Comparison of ENCODE assay signal across 23 cellular contexts in the genomic region with DNA sequence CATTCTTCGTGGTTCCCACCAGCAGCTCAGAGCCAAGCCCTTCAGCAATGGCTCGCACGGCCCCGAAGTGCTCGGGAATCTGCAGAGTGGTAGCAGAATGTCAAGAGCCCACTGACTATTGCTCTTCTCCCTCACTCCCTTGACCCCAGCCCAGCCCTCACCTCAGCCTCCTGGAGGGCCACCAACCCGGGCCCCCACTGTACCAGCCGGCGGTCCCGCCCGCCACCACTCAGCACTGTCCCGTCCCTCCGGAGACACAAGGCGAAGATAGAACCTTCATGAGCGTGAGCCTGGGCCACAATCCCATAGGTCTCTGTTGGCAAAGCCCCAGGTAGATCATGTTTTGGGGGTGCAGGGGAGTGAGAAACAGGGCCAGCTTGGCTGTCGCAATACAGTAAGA. TPM values are rescaled to one million over a fixed set of nuclear protein-coding genes. Genes with fewer than 3 reads are reported as not detected.
DNase-seq lines count a peak whose midpoint lies in the region; ATAC-seq, FAIRE-seq and TF ChIP-seq lines count a peak whose summit lies in the region.
"Had no signal": no experiment of that assay in that cellular context is flagged by ENCODE, and none has a peak within 500 bp of the region (broad histone marks: within the 10 kb centered on the region; RNA-seq: fewer than 3 reads in every experiment).

No MANE protein-coding gene starts in this region.

- H3K4me1 Mint-ChIP-seq in Caco-2 (ENCODE audit: low read depth, unreplicated experiment) (peaks cover 53% of the 10 kb centered on the region), neural progenitor cell (peaks cover 45% of the 10 kb centered on the region)

- CTCF ChIA-PET in Caco-2 (lab: Charles Lee), result no interaction called here
- CTCF ChIA-PET in RWPE1 (lab: Yijun Ruan, JAX), result no interaction called here

- DNase-seq in Right ventricle myocardium superior (peak; percentile 26), heart right ventricle (no peak), Caco-2 (no peak), RWPE1 (ENCODE audit: low spot score) (no peak), neural progenitor cell (ENCODE audit: low spot score) (no peak), pancreas (no peak), SHP77 treated with DMSO at 0.1 percent for 48 hours (lab: John Stamatoyannopoulos, UW) (no peak)
- DNase-seq: ACHN; AML-193; Calu3; CD4-positive, alpha-beta memory T cell; DMS53; DND-41; EL; GOT3; H7; HFFc6 had no signal

- peaks cover 0 to 74% (median 8%) of the 10 kb centered on the region in 9 donors for H3K36me3 ChIP-seq in heart right ventricle
- 0 out of 2 replicates have a peak, but pooled peaks cover 3% of the 10 kb centered on the region for H3K36me3 ChIP-seq in Caco-2 (ENCODE audit: control insufficient read depth, insufficient read depth, low read length)
- H3K36me3 ChIP-seq in neural progenitor cell, result no peaks in the 10 kb centered on the region
- H3K36me3 ChIP-seq in pancreas, result peaks cover 0 to 10% (median 0%) of the 10 kb centered on the region in 3 donors

- H3K4me2 ChIP-seq in neural progenitor cell, result no peak overlapping the region

- 94 to 95% methylated on average over 15 of the region's 15 CpGs for WGBS in heart right ventricle, 2 donors
- WGBS in pancreas, 2 donors, result 95 to 96% methylated on average over 15 of the region's 15 CpGs

- peaks cover 39% of the 10 kb centered on the region for H3F3A ChIP-seq in neural progenitor cell (ENCODE audit: low read depth)

- H3K9me3 Mint-ChIP-seq in Caco-2 (ENCODE audit: unreplicated experiment) (no peaks in the 10 kb centered on the region), neural progenitor cell (no peaks in the 10 kb centered on the region)
- H3K9me3 Mint-ChIP-seq: CD4-positive, alpha-beta memory T cell; HFFc6 had no signal

- no peak for FAIRE-seq in pancreas (lab: Jason Lieb, UNC)
- FAIRE-seq: A204.1, GM12878, HepG2 had no signal

- no peak overlapping the region for H3K9ac ChIP-seq in neural progenitor cell

- H3K4me3 ChIP-seq in heart right ventricle (no peak overlapping the region), Caco-2 (ENCODE audit: low read depth, low read length) (no peak overlapping the region), neural progenitor cell (no peak overlapping the region), pancreas (no peak overlapping the region)
- H3K4me3 ChIP-seq: GM12878 had no signal

- H3K27me3 ChIP-seq in heart right ventricle (no peaks in the 10 kb centered on the region), Caco-2 (replicated peaks; ENCODE audit: control insufficient read depth, insufficient read depth, low read length) (no peaks in the 10 kb centered on the region), neural progenitor cell (peaks cover 24% of the 10 kb centered on the region), pancreas (no peaks in the 10 kb centered on the region)

- no peaks in the 10 kb centered on the region for H4K20me1 ChIP-seq in neural progenitor cell (ENCODE audit: low read depth)

- no peak overlapping the region for H3K27ac ChIP-seq in heart right ventricle
- peak overlapping the region; percentile 98 for H3K27ac ChIP-seq in RWPE1
- no peak overlapping the region for H3K27ac ChIP-seq in neural progenitor cell
- H3K27ac ChIP-seq in pancreas, result no peak overlapping the region
- H3K27ac ChIP-seq: C4-2B had no signal

- no peak for TF ChIP-seq CTCF in heart right ventricle (IDR thresholded peaks at IDR 0.05)
- TF ChIP-seq CTCF in Caco-2 (IDR thresholded peaks at IDR 0.05; ENCODE audit: insufficient read depth in 1 of 2, low read depth in 1 of 2, low read length in 1 of 2, severe bottlenecking in 1 of 2, unreplicated experiment in 1 of 2), result no peak
- TF ChIP-seq CTCF in RWPE1 (conservative IDR thresholded peaks at IDR 0.05; ENCODE audit: low read depth), result no peak
- TF ChIP-seq CTCF in neural progenitor cell (IDR thresholded peaks at IDR 0.05), result no peak
- TF ChIP-seq CTCF in pancreas (IDR thresholded peaks at IDR 0.05), result no peak

- H3K79me2 ChIP-seq in neural progenitor cell (ENCODE audit: low read depth), result peaks cover 6% of the 10 kb centered on the region

- ATAC-seq in Right ventricle myocardium superior (ENCODE audit: poor library complexity) (no peak), heart right ventricle (no peak), pancreas (no peak), HG03196 (IDR thresholded peaks at IDR 0.05; ENCODE audit: unreplicated experiment) (no peak)
- ATAC-seq: GM12878, HCT116, HepG2 had no signal

- H2AFZ ChIP-seq in neural progenitor cell (replicated peaks), result no peak overlapping the region

- H3K9me3 ChIP-seq in heart right ventricle, result no peaks in the 10 kb centered on the region
- H3K9me3 ChIP-seq in Caco-2, result no peaks in the 10 kb centered on the region
- H3K9me3 ChIP-seq in neural progenitor cell (ENCODE audit: low read depth), result no peaks in the 10 kb centered on the region
- H3K9me3 ChIP-seq in pancreas, result no peaks in the 10 kb centered on the region

- H3K36me3 Mint-ChIP-seq in Caco-2 (ENCODE audit: insufficient read depth, unreplicated experiment) (peaks cover 56% of the 10 kb centered on the region), neural progenitor cell (peaks cover 11% of the 10 kb centered on the region)

- peak overlapping the region; percentile 56 for H3K27ac Mint-ChIP-seq in Caco-2 (ENCODE audit: unreplicated experiment)
- H3K27ac Mint-ChIP-seq in neural progenitor cell, result peak overlapping the region; percentile 33
- H3K27ac Mint-ChIP-seq: HFFc6 had no signal

- H3K4me1 ChIP-seq in heart right ventricle, result peaks cover 12 to 39% (median 28%) of the 10 kb centered on the region in 9 donors
- peaks cover 25% of the 10 kb centered on the region for H3K4me1 ChIP-seq in Caco-2
- peaks cover 25% of the 10 kb centered on the region for H3K4me1 ChIP-seq in neural progenitor cell
- H3K4me1 ChIP-seq in pancreas, result peaks cover 0 to under 1% (median 0%) of the 10 kb centered on the region in 3 donors

- intact Hi-C loops in Right ventricle myocardium superior (cut with DNase I), result no loop called here
- intact Hi-C loops in heart right ventricle (cut with DNase I), result loop anchor here in 1 of 10 donors (10.0 kb wide), 1 partner anchor 229 kb away; a partner anchor contains a TSS
- intact Hi-C loops in Caco-2 (cut with micrococcal nuclease; ENCODE audit: unreplicated experiment), result no loop called here
- intact Hi-C loops in pancreas (cut with DNase I), result no loop called here

- H3K27me3 Mint-ChIP-seq in Caco-2 (ENCODE audit: insufficient read depth, unreplicated experiment) (no peaks in the 10 kb centered on the region), neural progenitor cell (ENCODE audit: insufficient read depth, low read depth) (peaks cover 6% of the 10 kb centered on the region)
- H3K27me3 Mint-ChIP-seq: CD4-positive, alpha-beta memory T cell had no signal

- POLR2A ChIA-PET in Caco-2 (lab: Charles Lee), result no interaction called here
- POLR2A ChIA-PET in RWPE1 (lab: Yijun Ruan, JAX; ENCODE audit: low non-redundant PET), result no interaction called here

- H3K4me3 Mint-ChIP-seq in Caco-2 (ENCODE audit: unreplicated experiment) (no peak overlapping the region), neural progenitor cell (peak overlapping the region; percentile 43)
- H3K4me3 Mint-ChIP-seq: HFFc6 had no signal

- BruUV-seq in Caco-2 (replicated peaks; lab: Mats Ljungman, UMichigan), result no TSS peak

RNA-seq across cellular contexts. Expression of a gene that starts 4.2 kb away (rescaled TPM):
- total RNA-seq in Right ventricle myocardium superior (28.2 TPM), heart right ventricle (10 to 100 TPM; 25.0 to 45.3 (median 29.8) TPM), Caco-2 (2022) (134 and 135 TPM in 2 replicates), neural progenitor cell (ENCODE audit: low replicate concordance) (108 and 135 TPM in 2 replicates), pancreas (10 to 100 TPM; 14.7 to 35.6 (median 23.0) TPM)
- polyA plus RNA-seq in heart right ventricle (10 to 100 TPM; 22.1 to 35.3 TPM), pancreas (10 to 100 TPM; 28.7 to 42.3 TPM)

RNA-seq across cellular contexts. Expression of a gene that starts 6.7 kb away (rescaled TPM):
- 13.1 TPM for total RNA-seq in Right ventricle myocardium superior
- total RNA-seq in heart right ventricle, result 10 to 100 TPM in 8 of 10 donors, 1 to 10 TPM in 2; 7.7 to 27.2 (median 15.2) TPM
- 10 to 100 TPM; 18.9 to 50.4 TPM for polyA plus RNA-seq in heart right ventricle
- total RNA-seq in Caco-2 (2022), result 61.2 and 68.7 TPM in 2 replicates
- 4.0 and 26.6 TPM in 2 replicates for total RNA-seq in neural progenitor cell (ENCODE audit: low replicate concordance)
- total RNA-seq in pancreas, result 10 to 100 TPM; 22.0 to 34.1 (median 23.4) TPM
- polyA plus RNA-seq in pancreas, result 10 to 100 TPM; 70.7 to 86.4 TPM

RNA-seq across cellular contexts. Expression of a gene that starts 7.2 kb away (rescaled TPM):
- 1.5 TPM for total RNA-seq in Right ventricle myocardium superior
- 1 to 10 TPM in 8 of 10 donors, under 1 TPM in 2; 0.81 to 4.4 (median 1.8) TPM for total RNA-seq in heart right ventricle
- polyA plus RNA-seq in heart right ventricle, result 1 to 10 TPM; 5.3 to 6.6 TPM
- total RNA-seq in Caco-2 (2022), result 1.1 and 1.3 TPM in 2 replicates
- total RNA-seq in neural progenitor cell (ENCODE audit: low replicate concordance), result 2.2 TPM in 1 of 2 replicates, not detected in the other
- 1 to 10 TPM in 4 of 6 donors, under 1 TPM in 2; 0.65 to 2.8 (median 1.6) TPM for total RNA-seq in pancreas
- polyA plus RNA-seq in pancreas, result 1 to 10 TPM; 5.1 to 5.6 TPM

RNA-seq across cellular contexts. Expression of a gene that starts 14.6 kb away (rescaled TPM):
- total RNA-seq in Right ventricle myocardium superior (14.7 TPM), heart right ventricle (10 to 100 TPM in 8 of 10 donors, 1 to 10 TPM in 2; 8.2 to 17.9 (median 12.3) TPM), Caco-2 (2022) (27.2 and 30.2 TPM in 2 replicates), neural progenitor cell (ENCODE audit: low replicate concordance) (4.8 and 23.1 TPM in 2 replicates), pancreas (10 to 100 TPM; 12.0 to 20.3 (median 14.6) TPM)
- polyA plus RNA-seq in heart right ventricle (10 to 100 TPM in 1 of 2 donors, 1 to 10 TPM in 1; 9.3 to 19.2 TPM), pancreas (10 to 100 TPM; 24.6 to 33.4 TPM)

RNA-seq across cellular contexts. Expression of a gene that starts 15.9 kb away (rescaled TPM):
- total RNA-seq in Right ventricle myocardium superior, result 11.6 TPM
- total RNA-seq in heart right ventricle, result 10 to 100 TPM in 7 of 10 donors, 1 to 10 TPM in 3; 6.8 to 20.7 (median 10.6) TPM
- polyA plus RNA-seq in heart right ventricle, result 10 to 100 TPM; 29.5 to 41.2 TPM
- 37.2 and 37.6 TPM in 2 replicates for total RNA-seq in Caco-2 (2022)
- 21.2 and 44.0 TPM in 2 replicates for total RNA-seq in neural progenitor cell (ENCODE audit: low replicate concordance)
- 10 to 100 TPM; 13.2 to 24.1 (median 17.1) TPM for total RNA-seq in pancreas
- polyA plus RNA-seq in pancreas, result 10 to 100 TPM; 45.7 to 50.8 TPM
